ENCODE assay signal across 19 cellular contexts in genomic region chr2:10977636-10978035, GRCh38.
DNase-seq lines count a peak whose midpoint lies in the region; ATAC-seq and TF ChIP-seq lines count a peak whose summit lies in the region.
"Had no signal": no experiment of that assay in that cellular context is flagged by ENCODE, and none has a peak within 500 bp of the region (broad histone marks: within the 10 kb centered on the region; RNA-seq: fewer than 3 reads in every experiment).

No MANE protein-coding gene starts in this region.

- H3K27ac ChIP-seq in BLaER1 (no peak overlapping the region), hepatocyte (no peak overlapping the region)
- H3K27ac ChIP-seq: adrenal gland, left lung, SJSA1, suprapubic skin had no signal

- H3K9me3 ChIP-seq in BLaER1 = no peaks in the 10 kb centered on the region
- H3K9me3 ChIP-seq in hepatocyte (ENCODE audit: low read depth) = no peaks in the 10 kb centered on the region
- no peaks in the 10 kb centered on the region for H3K9me3 ChIP-seq in neuron (ENCODE audit: low read length)
- H3K9me3 ChIP-seq: adrenal gland, left lung, mucosa of descending colon, SJSA1, suprapubic skin had no signal

- no peak overlapping the region for H2AFZ ChIP-seq in hepatocyte
- peak overlapping the region; percentile 68 for H2AFZ ChIP-seq in neuron (ENCODE audit: low read depth, low read length)

- no peaks in the 10 kb centered on the region for H3K9me2 ChIP-seq in hepatocyte (replicated peaks; ENCODE audit: insufficient read depth)

- H3K27me3 ChIP-seq in BLaER1 (no peaks in the 10 kb centered on the region), hepatocyte (no peaks in the 10 kb centered on the region), neuron (ENCODE audit: insufficient read depth, low read length) (no peaks in the 10 kb centered on the region)
- H3K27me3 ChIP-seq: adrenal gland, SJSA1 had no signal

- WGBS in hepatocyte (ENCODE audit: low lambda C conversion rate, missing lambda C conversion rate) = 52% methylated on average over 7 of the region's 7 CpGs

- H3K4me3 ChIP-seq in BLaER1 (no peak overlapping the region), hepatocyte (no peak overlapping the region), neuron (ENCODE audit: low read length) (peak overlapping the region; percentile 24)
- H3K4me3 ChIP-seq: adrenal gland, left lung, mucosa of descending colon, SJSA1, suprapubic skin had no signal

- H3K4me1 ChIP-seq in BLaER1 (peaks cover 25% of the 10 kb centered on the region), hepatocyte (ENCODE audit: insufficient read depth) (no peaks in the 10 kb centered on the region), neuron (ENCODE audit: insufficient read depth, low read length) (peaks cover 37% of the 10 kb centered on the region)
- H3K4me1 ChIP-seq: adrenal gland, left lung, SJSA1, suprapubic skin had no signal

- H4K20me1 ChIP-seq in BLaER1 (no peaks in the 10 kb centered on the region), hepatocyte (ENCODE audit: insufficient read depth, poor library complexity, severe bottlenecking) (no peaks in the 10 kb centered on the region)

- TF ChIP-seq CTCF in hepatocyte (IDR thresholded peaks at IDR 0.05; ENCODE audit: poor library complexity) = no peak

- H3K4me2 ChIP-seq in BLaER1 (peak overlapping the region; percentile 71), hepatocyte (peak overlapping the region; percentile 63)

- DNase-seq in NCI-H2227 treated with DMSO at 0.1 percent for 48 hours (lab: John Stamatoyannopoulos, UW) (peak; percentile 24), hepatocyte (ENCODE audit: low spot score) (no peak), dedifferentiated amniotic fluid mesenchymal stem cell (ENCODE audit: extremely low spot score) (no peak)
- DNase-seq: activated naive CD4-positive, alpha-beta T cell; activated T-cell treated with anti-CD3 and anti-CD28 coated beads, Interleukin-2, amount 50 U/mL, for 24 hours; adrenal gland; CD4-positive, CD25-positive, alpha-beta regulatory T cell; mucosa of descending colon; NCI-H524; stimulated activated CD4-positive, alpha-beta T cell treated with anti-CD3 and anti-CD28 coated beads, Interleukin-4, amount 100 ng/mL, for 1 hour had no signal

- H3K36me3 ChIP-seq in BLaER1 = no peaks in the 10 kb centered on the region
- no peaks in the 10 kb centered on the region for H3K36me3 ChIP-seq in hepatocyte (replicated peaks; ENCODE audit: insufficient read depth, low read depth)
- H3K36me3 ChIP-seq in neuron (ENCODE audit: insufficient read depth, low read length) = no peaks in the 10 kb centered on the region
- H3K36me3 ChIP-seq: adrenal gland, left lung, SJSA1, suprapubic skin had no signal

- ATAC-seq in HG02973 (IDR thresholded peaks at IDR 0.05; ENCODE audit: unreplicated experiment) = no peak
- ATAC-seq in HG03139 (IDR thresholded peaks at IDR 0.05; ENCODE audit: unreplicated experiment) = no peak
- ATAC-seq: HepG2; left lung; mucosa of descending colon; stimulated activated memory B cell treated with anti-CD40 and anti-IgM and Interleukin-4, amounts not matched to agents 10 μg/mL and 1 μg/mL and 100 μg/mL, for 72 hours had no signal

- no peaks in the 10 kb centered on the region for H3K79me2 ChIP-seq in hepatocyte

- no peak overlapping the region for H3K9ac ChIP-seq in BLaER1
